ENCODE assay signal across 8 cellular contexts in genomic region chr3:157447026-157447694, GRCh38. TPM values are rescaled to one million over a fixed set of nuclear protein-coding genes. Genes with fewer than 3 reads are reported as not detected.
A peak's percentile ranks its signal among the peaks of the same experiment; 100 is the strongest.
DNase-seq lines count a peak whose midpoint lies in the region; ATAC-seq and TF ChIP-seq lines count a peak whose summit lies in the region.
"Had no signal": no experiment of that assay in that cellular context is flagged by ENCODE, and none has a peak within 500 bp of the region (broad histone marks: within the 10 kb centered on the region; RNA-seq: fewer than 3 reads in every experiment).

No MANE protein-coding gene starts in this region.

- no peak for DNase-seq in GM10266 (ENCODE audit: extremely low spot score)
- peak; percentile 21 for DNase-seq in NCI-H69 (lab: John Stamatoyannopoulos, UW)
- peak; percentile 79 for DNase-seq in dermis blood vessel endothelial cell
- DNase-seq in retinal pigment epithelial cell (ENCODE audit: low read depth) = no peak
- no peak for DNase-seq in stimulated activated CD4-positive, alpha-beta T cell treated with anti-CD3 and anti-CD28 coated beads, Interleukin-12 subunit alpha, Interleukin-12 subunit beta, amount 100 ng/mL, for 4 hours
- DNase-seq: naive B cell had no signal

- peak; percentile 3 for TF ChIP-seq CTCF in GM10266 (IDR thresholded peaks at IDR 0.05; ENCODE audit: control insufficient read depth, insufficient read depth, low read depth, missing control alignments)
- peak; percentile 91 for TF ChIP-seq CTCF in retinal pigment epithelial cell (conservative IDR thresholded peaks at IDR 0.05; ENCODE audit: low read depth, low read length)

- no peak overlapping the region for H3K4me3 ChIP-seq in retinal pigment epithelial cell (ENCODE audit: low read length)

- ATAC-seq in GM19351 (IDR thresholded peaks at IDR 0.05; ENCODE audit: unreplicated experiment) (no peak), GM21717 (IDR thresholded peaks at IDR 0.05; ENCODE audit: unreplicated experiment) (no peak)

RNA-seq across cellular contexts. Expression of gene PTX3, which starts 10.5 kb away (rescaled TPM):
- 192 and 466 TPM in 2 replicates for total RNA-seq in dermis blood vessel endothelial cell

RNA-seq across cellular contexts. Expression of gene VEPH1, which starts 56.1 kb away (rescaled TPM):
- total RNA-seq in dermis blood vessel endothelial cell = 8.2 and 35.9 TPM in 2 replicates

Comparison
In these comparisons a context has a peak if more than half of its experiments do, and no peak if none do; other contexts are left out.
1. DNase-seq: peak in NCI-H69 (single experiment) and dermis blood vessel endothelial cell (single experiment); none in GM10266 (single experiment), retinal pigment epithelial cell (single experiment) and stimulated activated CD4-positive, alpha-beta T cell treated with anti-CD3 and anti-CD28 coated beads, Interleukin-12 subunit alpha, Interleukin-12 subunit beta, amount 100 ng/mL, for 4 hours (single experiment).